In the genomic region with DNA sequence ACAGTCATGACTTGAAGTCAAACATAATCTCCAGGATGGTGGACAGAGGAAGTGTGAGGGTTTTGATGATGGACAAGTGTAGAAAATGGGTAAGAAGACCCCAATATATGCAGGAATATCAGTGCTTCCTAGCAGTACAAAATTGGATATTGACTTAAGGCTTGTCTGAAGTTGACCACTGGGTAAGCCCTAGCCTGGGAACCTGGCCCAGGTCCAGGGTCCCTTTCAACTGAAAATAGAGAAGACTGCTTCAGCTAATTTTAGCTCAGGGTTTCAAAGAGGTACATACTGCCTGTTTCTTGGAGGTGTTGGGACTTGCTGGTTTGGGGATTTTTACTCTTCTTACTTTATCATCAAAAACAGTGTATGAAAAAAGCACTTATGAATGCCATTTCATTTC, we compare ENCODE assay signal across 8 cellular contexts. TPM values are rescaled to one million over a fixed set of nuclear protein-coding genes. Genes with fewer than 3 reads are reported as not detected.
DNase-seq lines count a peak whose midpoint lies in the region; ATAC-seq, FAIRE-seq and TF ChIP-seq lines count a peak whose summit lies in the region.

No MANE protein-coding gene starts in this region.

- H3K79me2 ChIP-seq in HepG2 (ENCODE audit: insufficient read depth, low read length) = peaks cover 70% of the 10 kb centered on the region

- CTCF ChIA-PET in HepG2 (lab: Yijun Ruan, JAX; ENCODE audit: low intra/inter-chr PET ratio, low total read pairs) = no interaction called here

- no peak overlapping the region for H3K27ac ChIP-seq in HepG2 (ENCODE audit: extremely low read length, insufficient read depth, low read length)
- no peak overlapping the region for H3K27ac ChIP-seq in lower lobe of right lung

- no peak for TF ChIP-seq EP300 in HepG2 (IDR thresholded peaks at IDR 0.05; ENCODE audit: low read depth in 2 of 2, low read length in 2 of 2)
- TF ChIP-seq EP300 in HepG2 (CRISPR knock-in tag; IDR thresholded peaks at IDR 0.05; ENCODE audit: borderline replicate concordance) = no peak

- no peak for TF ChIP-seq POLR2A in HepG2 (IDR thresholded peaks at IDR 0.05; ENCODE audit: insufficient read depth in 1 of 2, low read depth in 2 of 2, low read length in 2 of 2)

- in situ Hi-C loops in HepG2 (cut with HindIII; ENCODE audit: extremely low pct_ligation_motif_present, low pct_unique_long_range_greater_than_20kb) = no loop called here

- peaks cover 33% of the 10 kb centered on the region for H4K20me1 ChIP-seq in HepG2 (ENCODE audit: insufficient read depth, low read length)

- intact Hi-C loops in HepG2 (cut with micrococcal nuclease; ENCODE audit: unreplicated experiment) (no loop called here), lower lobe of right lung (cut with DNase I) (no loop called here)

- 0 out of 2 replicates have a peak overlapping the region, but pooled peaks have one; percentile 16 for H3K4me2 ChIP-seq in HepG2 (ENCODE audit: low read depth, low read length)

- H3K9me3 ChIP-seq in HepG2 (ENCODE audit: low read length) (no peaks in the 10 kb centered on the region), MG63 (no peaks in the 10 kb centered on the region), lower lobe of right lung (no peaks in the 10 kb centered on the region)

- peak; percentile 84 for FAIRE-seq in HepG2 (lab: Jason Lieb, UNC)

- POLR2A ChIA-PET in HepG2 (lab: Yijun Ruan, JAX) = interaction anchor here (2.4 kb wide), 1 partner anchor 33 kb away, joined by 14 read pairs; the partner anchor contains the start of genes NKIRAS1 and RPL15

- H3K4me3 ChIP-seq in HepG2 (replicated peaks in 1 of 3; ENCODE audit: insufficient read depth in 1 of 3, low read depth in 2 of 3, low read length in 3 of 3) (no peak overlapping the region), H7 (ENCODE audit: insufficient read depth, low read depth, low read length) (no peak overlapping the region), MG63 (no peak overlapping the region), lower lobe of right lung (no peak overlapping the region)

- H3K4me1 ChIP-seq in HepG2 (ENCODE audit: insufficient read depth, low read length) (peaks cover 52% of the 10 kb centered on the region), lower lobe of right lung (peaks cover 75% of the 10 kb centered on the region)

- BruUV-seq in HepG2 (replicated peaks; lab: Mats Ljungman, UMichigan) = no TSS peak

- TF ChIP-seq RAD21 in HepG2 (CRISPR knock-in tag; IDR thresholded peaks at IDR 0.05) = no peak

- no peak for TF ChIP-seq CTCF in HepG2 (CRISPR knock-in tag; IDR thresholded peaks at IDR 0.05)
- no peak for TF ChIP-seq CTCF in lower lobe of right lung (IDR thresholded peaks at IDR 0.05)

- DNase-seq in Daoy (ENCODE audit: low read depth) (peak; percentile 25), RPMI7951 (ENCODE audit: low read depth) (peak; percentile 40), HepG2 (ENCODE audit: low spot score) (peak; percentile 52), H7 (no peak), superior temporal gyrus (ENCODE audit: extremely low spot score) (no peak), MG63 (no peak), lower lobe of right lung (no peak)

- no peak overlapping the region for H2AFZ ChIP-seq in HepG2 (ENCODE audit: low read length)

- ATAC-seq in GM21447 (IDR thresholded peaks at IDR 0.05; ENCODE audit: unreplicated experiment) (peak; percentile 22), HepG2 (peak; percentile 46), lower lobe of right lung (no peak)

- H3K36me3 ChIP-seq in HepG2 (replicated peaks in 1 of 2; ENCODE audit: control insufficient read depth in 1 of 2, insufficient read depth in 2 of 2, low read length in 2 of 2) (peaks cover 0 to 5% of the 10 kb centered on the region in 2 experiments; a peak in 1 of 5 replicates), H7 (replicated peaks; ENCODE audit: control insufficient read depth, insufficient read depth, low read length) (no peaks in the 10 kb centered on the region), MG63 (no peaks in the 10 kb centered on the region), lower lobe of right lung (peaks cover 3% of the 10 kb centered on the region)

- H3K27me3 ChIP-seq in HepG2 (ENCODE audit: control insufficient read depth in 1 of 2, insufficient read depth in 2 of 2, low read length in 2 of 2) = no peaks in the 10 kb centered on the region
- H3K27me3 ChIP-seq in H7 (ENCODE audit: control insufficient read depth, insufficient read depth, low read length) = no peaks in the 10 kb centered on the region
- H3K27me3 ChIP-seq in MG63 = no peaks in the 10 kb centered on the region
- no peaks in the 10 kb centered on the region for H3K27me3 ChIP-seq in lower lobe of right lung (ENCODE audit: low read depth)

- H3K9ac ChIP-seq in HepG2 (ENCODE audit: insufficient read depth, low read depth, low read length) = no peak overlapping the region

RNA-seq across cellular contexts. Expression of gene NR1D2, which starts 4.7 kb away (rescaled TPM):
- total RNA-seq in Daoy (2014; rRNA removed; shearing (Covaris generic)) = 11.0 and 14.9 TPM in 2 replicates
- total RNA-seq in RPMI7951 (2014; rRNA removed; shearing (Covaris generic)) = 28.2 and 35.7 TPM in 2 replicates
- total RNA-seq in HepG2 (2016; rRNA removed; fragmentation: Illumina TruSeq; extraction: Trizol) (8.1 and 14.3 TPM in 2 replicates), lower lobe of right lung (53.7 TPM)
- total RNA-seq in HepG2 (2016; cell fraction: cytosol; rRNA removed; fragmentation: Illumina TruSeq; extraction: Trizol; ENCODE audit: low read depth) = 3.8 and 4.4 TPM in 2 replicates
- total RNA-seq in HepG2 (2016; cell fraction: insoluble cytoplasmic fraction; rRNA removed; fragmentation: Illumina TruSeq; extraction: Trizol) = 10.2 and 12.5 TPM in 2 replicates
- 8.8 and 9.8 TPM in 2 replicates for total RNA-seq in HepG2 (2016; cell fraction: membrane; rRNA removed; fragmentation: Illumina TruSeq; extraction: Trizol)
- 9.6 and 11.0 TPM in 2 replicates for total RNA-seq in HepG2 (2016; cell fraction: nucleus; rRNA removed; fragmentation: Illumina TruSeq; extraction: Trizol)
- polyA plus RNA-seq in HepG2 (2011; rRNA removed) = 5.3 TPM in 2 replicates
- polyA plus RNA-seq in HepG2 (2011; cell fraction: cytosol; rRNA removed) = 2.6 and 4.6 TPM in 2 replicates
- 2.9 and 3.5 TPM in 2 replicates for polyA plus RNA-seq in HepG2 (2011; cell fraction: nucleus; rRNA removed)
- polyA plus RNA-seq in HepG2 (2012) = 11.8 and 12.0 TPM in 2 replicates
- 0.38 and 0.43 TPM in 2 replicates for polyA plus RNA-seq in HepG2 (2016; cell fraction: cytosol; fragmentation: Illumina TruSeq; extraction: Trizol; ENCODE audit: low read depth)
- 7.2 and 7.4 TPM in 2 replicates for polyA plus RNA-seq in HepG2 (2016; cell fraction: insoluble cytoplasmic fraction; fragmentation: Illumina TruSeq; extraction: Trizol; ENCODE audit: low read depth)
- 2.1 and 2.3 TPM in 2 replicates for polyA plus RNA-seq in HepG2 (2016; cell fraction: membrane; fragmentation: Illumina TruSeq; extraction: Trizol; ENCODE audit: low read depth)
- polyA plus RNA-seq in HepG2 (2016; cell fraction: nucleus; fragmentation: Illumina TruSeq; extraction: Trizol; ENCODE audit: insufficient read depth, low read depth) = 5.6 and 5.9 TPM in 2 replicates
- polyA minus RNA-seq in HepG2 (2011; rRNA and poly(A)+ RNA removed; ENCODE audit: low replicate concordance) = 6.0 and 17.2 TPM in 2 replicates
- 11.6 and 16.5 TPM in 2 replicates for polyA minus RNA-seq in HepG2 (2011; cell fraction: cytosol; rRNA and poly(A)+ RNA removed)
- polyA minus RNA-seq in HepG2 (2011; cell fraction: nucleus; rRNA and poly(A)+ RNA removed) = 26.5 and 29.6 TPM in 2 replicates
- 9.5 and 13.3 TPM in 2 replicates for total RNA-seq in H7 (2014; rRNA removed; shearing (Covaris generic))
- 5.9 and 9.7 TPM in 2 replicates for total RNA-seq in MG63 (2014; rRNA removed; shearing (Covaris generic); ENCODE audit: low replicate concordance)

RNA-seq across cellular contexts. Expression of gene RPL15, which starts 32.9 kb away (rescaled TPM):
- 1,947 and 2,616 TPM in 2 replicates for total RNA-seq in Daoy (2014; rRNA removed; shearing (Covaris generic))
- 2,807 and 3,262 TPM in 2 replicates for total RNA-seq in RPMI7951 (2014; rRNA removed; shearing (Covaris generic))
- total RNA-seq in HepG2 (2016; rRNA removed; fragmentation: Illumina TruSeq; extraction: Trizol) = 1,297 and 1,763 TPM in 2 replicates
- 1,586 and 1,699 TPM in 2 replicates for total RNA-seq in HepG2 (2016; cell fraction: cytosol; rRNA removed; fragmentation: Illumina TruSeq; extraction: Trizol; ENCODE audit: low read depth)
- 1,351 and 1,926 TPM in 2 replicates for total RNA-seq in HepG2 (2016; cell fraction: insoluble cytoplasmic fraction; rRNA removed; fragmentation: Illumina TruSeq; extraction: Trizol)
- total RNA-seq in HepG2 (2016; cell fraction: membrane; rRNA removed; fragmentation: Illumina TruSeq; extraction: Trizol) = 3,254 and 3,418 TPM in 2 replicates
- 503 TPM in 2 replicates for total RNA-seq in HepG2 (2016; cell fraction: nucleus; rRNA removed; fragmentation: Illumina TruSeq; extraction: Trizol)
- 3,693 and 3,955 TPM in 2 replicates for polyA plus RNA-seq in HepG2 (2011; rRNA removed)
- 6,013 and 6,757 TPM in 2 replicates for polyA plus RNA-seq in HepG2 (2011; cell fraction: cytosol; rRNA removed)
- 1,196 and 1,371 TPM in 2 replicates for polyA plus RNA-seq in HepG2 (2011; cell fraction: nucleus; rRNA removed)
- 2,819 and 3,574 TPM in 2 replicates for polyA plus RNA-seq in HepG2 (2012)
- polyA plus RNA-seq in HepG2 (2016; cell fraction: cytosol; fragmentation: Illumina TruSeq; extraction: Trizol; ENCODE audit: low read depth) = 3,375 and 3,723 TPM in 2 replicates
- 2,788 and 2,868 TPM in 2 replicates for polyA plus RNA-seq in HepG2 (2016; cell fraction: insoluble cytoplasmic fraction; fragmentation: Illumina TruSeq; extraction: Trizol; ENCODE audit: low read depth)
- 4,974 and 5,217 TPM in 2 replicates for polyA plus RNA-seq in HepG2 (2016; cell fraction: membrane; fragmentation: Illumina TruSeq; extraction: Trizol; ENCODE audit: low read depth)
- polyA plus RNA-seq in HepG2 (2016; cell fraction: nucleus; fragmentation: Illumina TruSeq; extraction: Trizol; ENCODE audit: insufficient read depth, low read depth) = 1,295 and 1,318 TPM in 2 replicates
- polyA minus RNA-seq in HepG2 (2011; rRNA and poly(A)+ RNA removed; ENCODE audit: low replicate concordance) = 1,424 and 2,177 TPM in 2 replicates
- 848 and 1,008 TPM in 2 replicates for polyA minus RNA-seq in HepG2 (2011; cell fraction: cytosol; rRNA and poly(A)+ RNA removed)
- polyA minus RNA-seq in HepG2 (2011; cell fraction: nucleus; rRNA and poly(A)+ RNA removed) = 296 and 376 TPM in 2 replicates
- 2,757 and 2,781 TPM in 2 replicates for total RNA-seq in H7 (2014; rRNA removed; shearing (Covaris generic))
- 2,383 and 4,340 TPM in 2 replicates for total RNA-seq in MG63 (2014; rRNA removed; shearing (Covaris generic); ENCODE audit: low replicate concordance)
- total RNA-seq in lower lobe of right lung = 1,413 TPM

RNA-seq across cellular contexts. Expression of gene NKIRAS1, which starts 33.0 kb away (rescaled TPM):
- 13.8 and 24.5 TPM in 2 replicates for total RNA-seq in Daoy (2014; rRNA removed; shearing (Covaris generic))
- 16.7 and 18.3 TPM in 2 replicates for total RNA-seq in RPMI7951 (2014; rRNA removed; shearing (Covaris generic))
- total RNA-seq in HepG2 (2016; rRNA removed; fragmentation: Illumina TruSeq; extraction: Trizol) (8.0 and 10.5 TPM in 2 replicates), lower lobe of right lung (11.1 TPM)
- total RNA-seq in HepG2 (2016; cell fraction: cytosol; rRNA removed; fragmentation: Illumina TruSeq; extraction: Trizol; ENCODE audit: low read depth) = 6.8 and 7.5 TPM in 2 replicates
- total RNA-seq in HepG2 (2016; cell fraction: insoluble cytoplasmic fraction; rRNA removed; fragmentation: Illumina TruSeq; extraction: Trizol) = 8.5 and 11.2 TPM in 2 replicates
- 5.0 and 6.3 TPM in 2 replicates for total RNA-seq in HepG2 (2016; cell fraction: membrane; rRNA removed; fragmentation: Illumina TruSeq; extraction: Trizol)
- total RNA-seq in HepG2 (2016; cell fraction: nucleus; rRNA removed; fragmentation: Illumina TruSeq; extraction: Trizol) = 6.0 and 7.0 TPM in 2 replicates
- 4.3 and 4.5 TPM in 2 replicates for polyA plus RNA-seq in HepG2 (2011; rRNA removed)
- polyA plus RNA-seq in HepG2 (2011; cell fraction: cytosol; rRNA removed) = 2.3 and 4.0 TPM in 2 replicates
- polyA plus RNA-seq in HepG2 (2011; cell fraction: nucleus; rRNA removed) = 1.8 and 3.5 TPM in 2 replicates
- polyA plus RNA-seq in HepG2 (2012) = 6.4 and 6.7 TPM in 2 replicates
- 1.1 TPM in 2 replicates for polyA plus RNA-seq in HepG2 (2016; cell fraction: cytosol; fragmentation: Illumina TruSeq; extraction: Trizol; ENCODE audit: low read depth)
- 10.4 and 12.6 TPM in 2 replicates for polyA plus RNA-seq in HepG2 (2016; cell fraction: insoluble cytoplasmic fraction; fragmentation: Illumina TruSeq; extraction: Trizol; ENCODE audit: low read depth)
- polyA plus RNA-seq in HepG2 (2016; cell fraction: membrane; fragmentation: Illumina TruSeq; extraction: Trizol; ENCODE audit: low read depth) = 2.2 and 3.1 TPM in 2 replicates
- 7.0 and 7.8 TPM in 2 replicates for polyA plus RNA-seq in HepG2 (2016; cell fraction: nucleus; fragmentation: Illumina TruSeq; extraction: Trizol; ENCODE audit: insufficient read depth, low read depth)
- polyA minus RNA-seq in HepG2 (2011; rRNA and poly(A)+ RNA removed; ENCODE audit: low replicate concordance) = 2.0 and 2.2 TPM in 2 replicates
- polyA minus RNA-seq in HepG2 (2011; cell fraction: cytosol; rRNA and poly(A)+ RNA removed) = 4.0 and 6.2 TPM in 2 replicates
- polyA minus RNA-seq in HepG2 (2011; cell fraction: nucleus; rRNA and poly(A)+ RNA removed) = 12.7 and 14.3 TPM in 2 replicates
- total RNA-seq in H7 (2014; rRNA removed; shearing (Covaris generic)) = 7.8 and 9.6 TPM in 2 replicates
- total RNA-seq in MG63 (2014; rRNA removed; shearing (Covaris generic); ENCODE audit: low replicate concordance) = 9.9 and 12.9 TPM in 2 replicates

Comparison
In these comparisons a context has a peak if more than half of its experiments do, and no peak if none do; other contexts are left out.
1. DNase-seq: peak in Daoy (single experiment), RPMI7951 (single experiment) and HepG2 (single experiment); none in H7 (single experiment), superior temporal gyrus (single experiment), MG63 (single experiment) and lower lobe of right lung (single experiment).
2. ATAC-seq: peak in GM21447 (single experiment) and HepG2 (single experiment); none in lower lobe of right lung (0 of 2).